ENCODE assay signal across 12 cellular contexts in genomic region chr15:68958597-68958996, GRCh38. TPM values are rescaled to one million over a fixed set of nuclear protein-coding genes. Genes with fewer than 3 reads are reported as not detected.
"Had no signal": no experiment of that assay in that cellular context is flagged by ENCODE, and none has a peak within 500 bp of the region (broad histone marks: within the 10 kb centered on the region; RNA-seq: fewer than 3 reads in every experiment).

No MANE protein-coding gene starts in this region.

- FAIRE-seq: H1, H54 had no signal

- H3K4me3 ChIP-seq: GM23248, GM23338, HAP-1 had no signal

- H3K9me3 ChIP-seq: HAP-1 had no signal

- DNase-seq: GM23248, GOT3, H7, H9, HCEC 1CT, HFFc6 had no signal

- H3K36me3 ChIP-seq: HAP-1 had no signal

- H3K4me2 ChIP-seq: GM23338 had no signal

- H3K27ac ChIP-seq: GM23248 had no signal

- ATAC-seq: GM23338, HCT116 had no signal

- H3K4me1 ChIP-seq: HAP-1 had no signal

RNA-seq across cellular contexts. Expression of gene SPESP1, which starts 28.3 kb away (rescaled TPM):
- total RNA-seq: GM23338, H1, H4, H9 had no signal
- polyA plus RNA-seq: GM23338, H1 had no signal

RNA-seq across cellular contexts. Expression of gene NOX5, which starts 55.9 kb away (rescaled TPM):
- total RNA-seq: H1, H4, H7 had no signal
- polyA plus RNA-seq: GM23248, GM23338 had no signal
